Comparison of ENCODE assay signal across 8 cellular contexts in the genomic region with DNA sequence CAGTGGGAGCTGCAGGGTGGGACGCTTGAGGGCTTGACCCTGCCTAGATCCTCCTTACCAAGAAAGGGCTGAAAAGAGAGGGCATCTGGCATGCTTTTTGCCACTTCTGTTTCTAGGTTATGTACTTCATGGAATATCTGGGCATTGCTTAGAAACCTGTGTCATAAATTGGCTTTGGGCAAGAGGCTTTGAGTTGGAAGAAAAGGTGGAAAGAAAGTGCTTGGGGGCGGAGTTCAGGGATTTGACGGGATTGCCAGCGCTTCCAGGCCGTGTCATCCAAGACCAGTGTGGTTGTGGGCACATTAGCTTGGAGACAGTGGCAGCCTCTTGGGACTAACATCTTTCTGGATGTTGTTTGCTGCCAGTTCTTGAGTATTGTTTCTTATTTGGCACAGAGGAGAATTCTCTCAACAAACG. TPM values are rescaled to one million over a fixed set of nuclear protein-coding genes. Genes with fewer than 3 reads are reported as not detected.
DNase-seq lines count a peak whose midpoint lies in the region; ATAC-seq, FAIRE-seq and TF ChIP-seq lines count a peak whose summit lies in the region.

No MANE protein-coding gene starts in this region.

- H3K4me3 ChIP-seq in PC-3 (ENCODE audit: low read length), result peak overlapping the region; percentile 84
- H3K4me3 ChIP-seq in endothelial cell of umbilical vein (replicated peaks in 1 of 3; ENCODE audit: insufficient read depth in 1 of 3, low read depth in 1 of 3, low read length in 3 of 3), result peak overlapping the region; percentile 2 to 83 (median 48)

- H3K9me3 ChIP-seq in PC-3 (ENCODE audit: low read length) (no peaks in the 10 kb centered on the region), endothelial cell of umbilical vein (replicated peaks; ENCODE audit: control insufficient read depth, insufficient read depth, low read length) (no peaks in the 10 kb centered on the region)

- H3K4me1 Mint-ChIP-seq in neural crest cell, result peaks cover 18% of the 10 kb centered on the region

- FAIRE-seq in endothelial cell of umbilical vein (lab: Jason Lieb, UNC), result peak; percentile 75

- H3K4me1 ChIP-seq in PC-3 (ENCODE audit: insufficient read depth, low read length) (peaks cover 11% of the 10 kb centered on the region), endothelial cell of umbilical vein (ENCODE audit: control insufficient read depth, extremely low read depth, insufficient read depth, low read length) (no peaks in the 10 kb centered on the region)

- no TSS peak for BruUV-seq in PC-3 (replicated peaks; lab: Mats Ljungman, UMichigan)
- TSS peak; percentile 51 for BruUV-seq in endothelial cell of umbilical vein (replicated peaks; lab: Mats Ljungman, UMichigan)

- POLR2A ChIA-PET in PC-3 (lab: Charles Lee; ENCODE audit: unreplicated experiment) (no interaction called here), endothelial cell of umbilical vein (lab: Charles Lee) (interaction anchor here (1.5 kb wide), 1 partner anchor 33 kb away, joined by 3 read pairs; no protein-coding TSS in a partner anchor)

- H3K36me3 Mint-ChIP-seq in neural crest cell (ENCODE audit: low read depth), result no peaks in the 10 kb centered on the region

- H3K79me2 ChIP-seq in PC-3 (ENCODE audit: low read length), result peaks cover 12% of the 10 kb centered on the region
- H3K79me2 ChIP-seq in endothelial cell of umbilical vein (ENCODE audit: control insufficient read depth, insufficient read depth, low read length), result no peaks in the 10 kb centered on the region

- H3K27me3 ChIP-seq in PC-3 (ENCODE audit: low read length) (no peaks in the 10 kb centered on the region), endothelial cell of umbilical vein (ENCODE audit: control insufficient read depth in 2 of 2, insufficient read depth in 2 of 2, low read length in 2 of 2) (no peaks in the 10 kb centered on the region)

- no peaks in the 10 kb centered on the region for H3K9me1 ChIP-seq in endothelial cell of umbilical vein (replicated peaks; ENCODE audit: control insufficient read depth, extremely low read depth, insufficient read depth, low read length)

- H3K36me3 ChIP-seq in PC-3 (ENCODE audit: low read depth, low read length), result no peaks in the 10 kb centered on the region
- H3K36me3 ChIP-seq in endothelial cell of umbilical vein (ENCODE audit: control insufficient read depth in 2 of 2, extremely low read depth in 1 of 2, insufficient read depth in 2 of 2, low read length in 2 of 2), result no peaks in the 10 kb centered on the region

- peak overlapping the region; percentile 82 for H3K9ac ChIP-seq in PC-3 (ENCODE audit: low read length)
- H3K9ac ChIP-seq in endothelial cell of umbilical vein (replicated peaks; ENCODE audit: extremely low read depth, insufficient read depth, low read length), result peak overlapping the region; percentile 42

- H2AFZ ChIP-seq in PC-3 (ENCODE audit: low read length), result peak overlapping the region; percentile 81
- H2AFZ ChIP-seq in endothelial cell of umbilical vein (ENCODE audit: low read depth, low read length), result peak overlapping the region; percentile 11

- H3K4me2 ChIP-seq in PC-3 (ENCODE audit: low read length) (peak overlapping the region; percentile 90), endothelial cell of umbilical vein (ENCODE audit: insufficient read depth, low read length) (peak overlapping the region; percentile 63)

- H3K27ac ChIP-seq in PC-3 (ENCODE audit: low read length), result no peak overlapping the region
- H3K27ac ChIP-seq in endothelial cell of umbilical vein (ENCODE audit: insufficient read depth, low read depth, low read length), result no peak overlapping the region

- DNase-seq in DMS79 treated with DMSO at 0.1 percent for 48 hours (lab: John Stamatoyannopoulos, UW), result peak; percentile 18
- DNase-seq in DMS79 (lab: John Stamatoyannopoulos, UW), result no peak
- peak; percentile 22 for DNase-seq in PC-3
- DNase-seq in endothelial cell of umbilical vein (ENCODE audit: low read depth, low spot score), result peak; percentile 44
- no peak for DNase-seq in neural crest cell (ENCODE audit: low read depth, low spot score)
- no peak for DNase-seq in ecto neural progenitor cell (ENCODE audit: low spot score)
- no peak for DNase-seq in activated CD4-positive, CD25-positive, alpha-beta regulatory T cell treated with anti-CD3 and anti-CD28 coated beads, Interleukin-2, amount 50 U/mL, for 72 hours

- ATAC-seq in PC-3, result peak; percentile 12
- no peak for ATAC-seq in HG03097 (IDR thresholded peaks at IDR 0.05; ENCODE audit: low FRiP score, unreplicated experiment)

- H4K20me1 ChIP-seq in PC-3 (ENCODE audit: low read length) (peaks cover 5% of the 10 kb centered on the region; the same call in 1 of the 2 replicates), endothelial cell of umbilical vein (replicated peaks; ENCODE audit: control insufficient read depth, extremely low read depth, insufficient read depth, low read length) (no peaks in the 10 kb centered on the region)

- no peaks in the 10 kb centered on the region for H3F3A ChIP-seq in PC-3 (ENCODE audit: low read length, unreplicated experiment)

- H3K27me3 Mint-ChIP-seq in neural crest cell (ENCODE audit: low read depth), result peaks cover 34% of the 10 kb centered on the region

- intact Hi-C loops in PC-3 (cut with micrococcal nuclease) (loop anchor here (1.0 to 5.0 kb wide), 2 partner anchors 34 to 67 kb away; partner anchors contain the start of genes ATP6V0E2 and ZNF467), endothelial cell of umbilical vein (cut with micrococcal nuclease) (loop anchor here (1.0 to 2.0 kb wide), 4 partner anchors 18 to 124 kb away; partner anchors contain the start of gene ATP6V0E2)

- CTCF ChIA-PET in PC-3 (lab: Charles Lee), result no interaction called here
- CTCF ChIA-PET in endothelial cell of umbilical vein (lab: Charles Lee), result interaction anchor here (1.0 to 1.7 kb wide), 2 partner anchors 11 to 97 kb away, joined by 3 to 9 read pairs; no protein-coding TSS in a partner anchor

- no peak for TF ChIP-seq POLR2A in endothelial cell of umbilical vein (IDR thresholded peaks at IDR 0.05; ENCODE audit: low read depth, low read length)

- dilution Hi-C loops in endothelial cell of umbilical vein (cut with MboI; ENCODE audit: extremely low pct_ligation_motif_present, low sequenced_read_pairs), result no loop called here

- H3K4me3 Mint-ChIP-seq in neural crest cell, result peak overlapping the region; percentile 89

- H3K27ac Mint-ChIP-seq in neural crest cell (ENCODE audit: unreplicated experiment), result peak overlapping the region; percentile 44

- H3K9me3 Mint-ChIP-seq in neural crest cell, result no peaks in the 10 kb centered on the region

- no peak for TF ChIP-seq CTCF in PC-3 (conservative IDR thresholded peaks at IDR 0.05; ENCODE audit: low read depth, low read length)
- TF ChIP-seq CTCF in endothelial cell of umbilical vein (IDR thresholded peaks at IDR 0.05; ENCODE audit: extremely low read depth in 1 of 2, insufficient read depth in 1 of 2, low read depth in 1 of 2, low read length in 2 of 2), result no peak
- no peak for TF ChIP-seq CTCF in neural crest cell (conservative IDR thresholded peaks at IDR 0.05)

- H3K9me2 ChIP-seq in PC-3 (replicated peaks; ENCODE audit: low read length), result no peaks in the 10 kb centered on the region

TF ChIP-seq in endothelial cell of umbilical vein, 7 proteins besides CTCF, POLR2A, EP300 and RAD21:
- TF ChIP-seq FOS (IDR thresholded peaks at IDR 0.05; ENCODE audit: borderline replicate concordance, insufficient read depth, low read length), result no peak
- no peak for TF ChIP-seq GATA2 (IDR thresholded peaks at IDR 0.05; ENCODE audit: insufficient read depth, insufficient read length, low read depth, low read length)
- no peak for TF ChIP-seq MAX (IDR thresholded peaks at IDR 0.05; ENCODE audit: insufficient read depth, insufficient read length)
- TF ChIP-seq POLR2AphosphoS5 (IDR thresholded peaks at IDR 0.05; ENCODE audit: insufficient read depth, low read depth, low read length), result no peak
- no peak for TF ChIP-seq JUN (IDR thresholded peaks at IDR 0.05; ENCODE audit: borderline replicate concordance, insufficient read depth, insufficient read length, low read depth)
- TF ChIP-seq MYC (IDR thresholded peaks at IDR 0.05; ENCODE audit: low read depth, low read length), result no peak
- TF ChIP-seq EZH2 (IDR thresholded peaks at IDR 0.05; ENCODE audit: borderline replicate concordance, low read depth, low read length, severe bottlenecking), result no peak

RNA-seq across cellular contexts. Expression of gene ZNF862, which starts 0.8 kb away (rescaled TPM):
- 3.0 and 15.1 TPM in 2 replicates for total RNA-seq in PC-3 (2014; rRNA removed)
- total RNA-seq in endothelial cell of umbilical vein, result 7.2 and 14.7 TPM in 2 replicates
- 10.2 and 10.8 TPM in 2 replicates for polyA plus RNA-seq in endothelial cell of umbilical vein
- polyA plus RNA-seq in endothelial cell of umbilical vein (2011; cell fraction: cytosol; rRNA removed), result 5.4 and 7.7 TPM in 2 replicates
- 63.7 and 69.7 TPM in 2 replicates for polyA plus RNA-seq in endothelial cell of umbilical vein (2011; cell fraction: nucleus; rRNA removed)
- polyA plus RNA-seq in endothelial cell of umbilical vein (2012), result 5.1 and 7.8 TPM in 2 replicates
- polyA minus RNA-seq in endothelial cell of umbilical vein, result 20.1 and 28.7 TPM in 2 replicates
- 0.51 TPM for polyA minus RNA-seq in endothelial cell of umbilical vein (2011; cell fraction: cytosol; rRNA and poly(A)+ RNA removed)
- polyA minus RNA-seq in endothelial cell of umbilical vein (2011; cell fraction: nucleus; rRNA and poly(A)+ RNA removed), result 12.2 and 17.2 TPM in 2 replicates
- total RNA-seq in neural crest cell, result 15.2 and 19.6 TPM in 2 replicates

RNA-seq across cellular contexts. Expression of gene ATP6V0E2, which starts 34.8 kb away (rescaled TPM):
- total RNA-seq in PC-3 (2014; rRNA removed) (78.2 and 83.4 TPM in 2 replicates), endothelial cell of umbilical vein (21.5 and 27.8 TPM in 2 replicates), neural crest cell (86.5 and 87.4 TPM in 2 replicates)
- 36.8 and 57.6 TPM in 2 replicates for polyA plus RNA-seq in endothelial cell of umbilical vein
- polyA plus RNA-seq in endothelial cell of umbilical vein (2011; cell fraction: cytosol; rRNA removed), result 20.8 and 30.0 TPM in 2 replicates
- 14.0 and 15.1 TPM in 2 replicates for polyA plus RNA-seq in endothelial cell of umbilical vein (2011; cell fraction: nucleus; rRNA removed)
- 25.5 and 27.1 TPM in 2 replicates for polyA plus RNA-seq in endothelial cell of umbilical vein (2012)
- polyA minus RNA-seq in endothelial cell of umbilical vein, result 9.7 and 10.2 TPM in 2 replicates
- 3.6 TPM for polyA minus RNA-seq in endothelial cell of umbilical vein (2011; cell fraction: cytosol; rRNA and poly(A)+ RNA removed)
- polyA minus RNA-seq in endothelial cell of umbilical vein (2011; cell fraction: nucleus; rRNA and poly(A)+ RNA removed), result 2.7 TPM in 2 replicates

Comparison
In these comparisons a context has a peak if more than half of its experiments do, and no peak if none do; other contexts are left out.
1. DNase-seq: peak in DMS79 treated with DMSO at 0.1 percent for 48 hours (single experiment), PC-3 (single experiment) and endothelial cell of umbilical vein (single experiment); none in DMS79 (single experiment), neural crest cell (single experiment), ecto neural progenitor cell (single experiment) and activated CD4-positive, CD25-positive, alpha-beta regulatory T cell treated with anti-CD3 and anti-CD28 coated beads, Interleukin-2, amount 50 U/mL, for 72 hours (single experiment).